ENCODE assay signal across 13 cellular contexts in genomic region chr9:82021198-82021597, GRCh38. TPM values are rescaled to one million over a fixed set of nuclear protein-coding genes. Genes with fewer than 3 reads are reported as not detected.
DNase-seq lines count a peak whose midpoint lies in the region; ATAC-seq, FAIRE-seq and TF ChIP-seq lines count a peak whose summit lies in the region.
"Had no signal": no experiment of that assay in that cellular context is flagged by ENCODE, and none has a peak within 500 bp of the region (broad histone marks: within the 10 kb centered on the region; RNA-seq: fewer than 3 reads in every experiment).

No MANE protein-coding gene starts in this region.

- no peaks in the 10 kb centered on the region for H4K20me1 ChIP-seq in HepG2 (ENCODE audit: insufficient read depth, low read length)

- ATAC-seq in HepG2, result no peak
- no peak for ATAC-seq in stimulated activated naive B cell treated with anti-CD40 and anti-IgM and Interleukin-4, amounts not matched to agents 10 μg/mL and 1 μg/mL and 100 μg/mL, for 72 hours (replicated peaks)
- ATAC-seq in CD8-positive, alpha-beta T cell, result no peak

- H2AFZ ChIP-seq in HepG2 (ENCODE audit: low read length), result no peak overlapping the region

- POLR2A ChIA-PET in HepG2 (lab: Yijun Ruan, JAX), result no interaction called here
- POLR2A ChIA-PET in A673 (lab: Charles Lee; ENCODE audit: low non-redundant PET), result no interaction called here
- POLR2A ChIA-PET in CD8-positive, alpha-beta T cell (lab: Charles Lee), result no interaction called here

- TF ChIP-seq RAD21 in HepG2 (CRISPR knock-in tag; IDR thresholded peaks at IDR 0.05), result no peak

- TF ChIP-seq CTCF in breast epithelium (IDR thresholded peaks at IDR 0.05), result no peak
- no peak for TF ChIP-seq CTCF in HepG2 (CRISPR knock-in tag; IDR thresholded peaks at IDR 0.05)
- TF ChIP-seq CTCF in A673 (conservative IDR thresholded peaks at IDR 0.05; ENCODE audit: low read depth, low read length), result no peak
- no peak for TF ChIP-seq CTCF in CD8-positive, alpha-beta T cell (IDR thresholded peaks at IDR 0.05)

- peak; percentile 66 for DNase-seq in ACHN
- DNase-seq in HS-5 (ENCODE audit: low read depth), result peak; percentile 69
- peak in 1 of 2 donors; percentile 60 for DNase-seq in breast epithelium (ENCODE audit: low spot score in 2 of 2)
- DNase-seq in HepG2 (ENCODE audit: low spot score), result peak; percentile 10
- no peak for DNase-seq in A673 (ENCODE audit: low spot score)
- no peak for DNase-seq in stimulated activated naive B cell treated with anti-CD40 and anti-IgM and Interleukin-4, amounts not matched to agents 10 μg/mL and 1 μg/mL and 100 μg/mL, for 72 hours
- no peak for DNase-seq in CD8-positive, alpha-beta T cell
- DNase-seq in NCI-H2081 treated with DMSO at 0.1 percent for 48 hours (lab: John Stamatoyannopoulos, UW), result no peak
- DNase-seq: activated naive CD4-positive, alpha-beta T cell treated with anti-CD3 and anti-CD28 coated beads, Interleukin-2, amount 10 ng/mL, durations not matched to agents 7 days and 5 days; NCI-H2029; posterior cingulate gyrus had no signal

- H3K9me3 ChIP-seq in breast epithelium, result no peaks in the 10 kb centered on the region
- H3K9me3 ChIP-seq in HepG2 (ENCODE audit: low read length), result no peaks in the 10 kb centered on the region
- no peaks in the 10 kb centered on the region for H3K9me3 ChIP-seq in A673 (ENCODE audit: low read depth, low read length, poor library complexity, severe bottlenecking)
- H3K9me3 ChIP-seq in CD8-positive, alpha-beta T cell (ENCODE audit: low read length), result no peaks in the 10 kb centered on the region

- no peaks in the 10 kb centered on the region for H3K27me3 ChIP-seq in breast epithelium
- no peaks in the 10 kb centered on the region for H3K27me3 ChIP-seq in HepG2 (ENCODE audit: control insufficient read depth in 1 of 2, insufficient read depth in 2 of 2, low read length in 2 of 2)
- H3K27me3 ChIP-seq in A673 (replicated peaks; ENCODE audit: insufficient read depth, low read depth, low read length, poor library complexity), result no peaks in the 10 kb centered on the region
- H3K27me3 ChIP-seq in CD8-positive, alpha-beta T cell (ENCODE audit: insufficient read depth, low read length), result no peaks in the 10 kb centered on the region

- H3K4me3 ChIP-seq in breast epithelium (no peak overlapping the region), HepG2 (replicated peaks in 1 of 3; ENCODE audit: insufficient read depth in 1 of 3, low read depth in 2 of 3, low read length in 3 of 3) (no peak overlapping the region), A673 (ENCODE audit: low read depth, low read length, poor library complexity, severe bottlenecking) (no peak overlapping the region)
- no peak overlapping the region for H3K4me3 ChIP-seq in CD8-positive, alpha-beta T cell (ENCODE audit: low read depth, low read length)

- FAIRE-seq in HepG2 (lab: Jason Lieb, UNC), result no peak
- FAIRE-seq: D721Med, GM19239 had no signal

- H3K4me1 ChIP-seq in breast epithelium, result no peaks in the 10 kb centered on the region
- no peaks in the 10 kb centered on the region for H3K4me1 ChIP-seq in HepG2 (ENCODE audit: insufficient read depth, low read length)
- no peaks in the 10 kb centered on the region for H3K4me1 ChIP-seq in A673 (ENCODE audit: insufficient read depth, low read length, poor library complexity, severe bottlenecking)
- H3K4me1 ChIP-seq in CD8-positive, alpha-beta T cell (ENCODE audit: insufficient read depth, low read length), result no peaks in the 10 kb centered on the region

- peaks cover 9 to 13% of the 10 kb centered on the region in 2 donors for H3K9me3 Mint-ChIP-seq in stimulated activated naive B cell treated with anti-CD40 and anti-IgM and Interleukin-4, amounts not matched to agents 10 μg/mL and 1 μg/mL and 100 μg/mL, for 72 hours
- H3K9me3 Mint-ChIP-seq in CD8-positive, alpha-beta T cell, result peaks cover 3% of the 10 kb centered on the region

- H3K36me3 ChIP-seq in breast epithelium, result no peaks in the 10 kb centered on the region
- H3K36me3 ChIP-seq in HepG2 (replicated peaks in 1 of 2; ENCODE audit: control insufficient read depth in 1 of 2, insufficient read depth in 2 of 2, low read length in 2 of 2), result no peaks in the 10 kb centered on the region
- H3K36me3 ChIP-seq in A673 (ENCODE audit: insufficient read depth, low read length, poor library complexity, severe bottlenecking), result no peaks in the 10 kb centered on the region
- no peaks in the 10 kb centered on the region for H3K36me3 ChIP-seq in CD8-positive, alpha-beta T cell (ENCODE audit: insufficient read depth, low read length)

- H3K36me3 Mint-ChIP-seq in stimulated activated naive B cell treated with anti-CD40 and anti-IgM and Interleukin-4, amounts not matched to agents 10 μg/mL and 1 μg/mL and 100 μg/mL, for 72 hours, result peaks cover 6 to 8% of the 10 kb centered on the region in 2 donors
- H3K36me3 Mint-ChIP-seq in CD8-positive, alpha-beta T cell, result no peaks in the 10 kb centered on the region
- H3K36me3 Mint-ChIP-seq: activated naive CD4-positive, alpha-beta T cell treated with anti-CD3 and anti-CD28 coated beads, Interleukin-2, amount 10 ng/mL, durations not matched to agents 7 days and 5 days had no signal

- intact Hi-C loops in breast epithelium (cut with DNase I; ENCODE audit: low total_unique reads) (no loop called here), HepG2 (cut with micrococcal nuclease; ENCODE audit: unreplicated experiment) (no loop called here), A673 (cut with micrococcal nuclease; ENCODE audit: unreplicated experiment) (no loop called here)
- intact Hi-C loops in CD8-positive, alpha-beta T cell (cut with DNase I, micrococcal nuclease), result no loop called here

- no peak for TF ChIP-seq POLR2A in breast epithelium (IDR thresholded peaks at IDR 0.05)
- TF ChIP-seq POLR2A in HepG2 (IDR thresholded peaks at IDR 0.05; ENCODE audit: insufficient read depth in 1 of 2, low read depth in 2 of 2, low read length in 2 of 2), result no peak

- in situ Hi-C loops in ACHN (cut with HindIII; ENCODE audit: low pct_ligation_motif_present, low pct_unique_long_range_greater_than_20kb, low sequenced_read_pairs), result no loop called here
- in situ Hi-C loops in HepG2 (cut with HindIII; ENCODE audit: extremely low pct_ligation_motif_present, low pct_unique_long_range_greater_than_20kb), result no loop called here

- no peaks in the 10 kb centered on the region for H3K79me2 ChIP-seq in HepG2 (ENCODE audit: insufficient read depth, low read length)

- TF ChIP-seq EP300 in HepG2 (IDR thresholded peaks at IDR 0.05; ENCODE audit: low read depth in 2 of 2, low read length in 2 of 2), result no peak
- TF ChIP-seq EP300 in HepG2 (CRISPR knock-in tag; IDR thresholded peaks at IDR 0.05; ENCODE audit: borderline replicate concordance), result no peak

- no TSS peak for BruUV-seq in HepG2 (replicated peaks; lab: Mats Ljungman, UMichigan)
- no TSS peak for BruUV-seq in A673 (replicated peaks; lab: Mats Ljungman, UMichigan)

- H3K9ac ChIP-seq in HepG2 (ENCODE audit: insufficient read depth, low read depth, low read length), result no peak overlapping the region

- no peak overlapping the region for H3K27ac Mint-ChIP-seq in stimulated activated naive B cell treated with anti-CD40 and anti-IgM and Interleukin-4, amounts not matched to agents 10 μg/mL and 1 μg/mL and 100 μg/mL, for 72 hours
- H3K27ac Mint-ChIP-seq in CD8-positive, alpha-beta T cell, result no peak overlapping the region
- H3K27ac Mint-ChIP-seq: activated naive CD4-positive, alpha-beta T cell treated with anti-CD3 and anti-CD28 coated beads, Interleukin-2, amount 10 ng/mL, durations not matched to agents 7 days and 5 days had no signal

- no peak overlapping the region for H3K4me3 Mint-ChIP-seq in stimulated activated naive B cell treated with anti-CD40 and anti-IgM and Interleukin-4, amounts not matched to agents 10 μg/mL and 1 μg/mL and 100 μg/mL, for 72 hours
- H3K4me3 Mint-ChIP-seq in CD8-positive, alpha-beta T cell, result no peak overlapping the region
- H3K4me3 Mint-ChIP-seq: activated naive CD4-positive, alpha-beta T cell treated with anti-CD3 and anti-CD28 coated beads, Interleukin-2, amount 10 ng/mL, durations not matched to agents 7 days and 5 days had no signal

- no peaks in the 10 kb centered on the region for H3K4me1 Mint-ChIP-seq in stimulated activated naive B cell treated with anti-CD40 and anti-IgM and Interleukin-4, amounts not matched to agents 10 μg/mL and 1 μg/mL and 100 μg/mL, for 72 hours
- no peaks in the 10 kb centered on the region for H3K4me1 Mint-ChIP-seq in CD8-positive, alpha-beta T cell (ENCODE audit: low read depth)
- H3K4me1 Mint-ChIP-seq: activated naive CD4-positive, alpha-beta T cell treated with anti-CD3 and anti-CD28 coated beads, Interleukin-2, amount 10 ng/mL, durations not matched to agents 7 days and 5 days had no signal

- no peak overlapping the region for H3K4me2 ChIP-seq in HepG2 (ENCODE audit: low read depth, low read length)

- CTCF ChIA-PET in HepG2 (lab: Yijun Ruan, JAX; ENCODE audit: low intra/inter-chr PET ratio, low total read pairs), result no interaction called here
- CTCF ChIA-PET in A673 (lab: Charles Lee), result no interaction called here
- CTCF ChIA-PET in CD8-positive, alpha-beta T cell (lab: Charles Lee), result no interaction called here

- H3K27ac ChIP-seq in breast epithelium, result peak overlapping the region; percentile 3 to 57
- H3K27ac ChIP-seq in HepG2 (ENCODE audit: extremely low read length, insufficient read depth, low read length), result no peak overlapping the region
- no peak overlapping the region for H3K27ac ChIP-seq in A673 (ENCODE audit: low read depth, low read length, poor library complexity, severe bottlenecking)
- H3K27ac ChIP-seq in CD8-positive, alpha-beta T cell (ENCODE audit: low read depth, low read length), result no peak overlapping the region

- no peaks in the 10 kb centered on the region for H3K27me3 Mint-ChIP-seq in stimulated activated naive B cell treated with anti-CD40 and anti-IgM and Interleukin-4, amounts not matched to agents 10 μg/mL and 1 μg/mL and 100 μg/mL, for 72 hours
- H3K27me3 Mint-ChIP-seq in CD8-positive, alpha-beta T cell (ENCODE audit: low read depth), result no peaks in the 10 kb centered on the region
- H3K27me3 Mint-ChIP-seq: activated naive CD4-positive, alpha-beta T cell treated with anti-CD3 and anti-CD28 coated beads, Interleukin-2, amount 10 ng/mL, durations not matched to agents 7 days and 5 days had no signal

RNA-seq across cellular contexts. Expression of gene SPATA31D1, which starts 32.6 kb away (rescaled TPM):
- total RNA-seq in breast epithelium (not detected), HepG2 (2016; rRNA removed; fragmentation: Illumina TruSeq; extraction: Trizol) (not detected in 2 replicates), A673 (2021) (not detected in 2 replicates)
- not detected in 2 replicates for total RNA-seq in HepG2 (2016; cell fraction: cytosol; rRNA removed; fragmentation: Illumina TruSeq; extraction: Trizol; ENCODE audit: low read depth)
- total RNA-seq in HepG2 (2016; cell fraction: insoluble cytoplasmic fraction; rRNA removed; fragmentation: Illumina TruSeq; extraction: Trizol), result not detected in 2 replicates
- total RNA-seq in HepG2 (2016; cell fraction: membrane; rRNA removed; fragmentation: Illumina TruSeq; extraction: Trizol), result not detected in 2 replicates
- total RNA-seq in HepG2 (2016; cell fraction: nucleus; rRNA removed; fragmentation: Illumina TruSeq; extraction: Trizol), result not detected in 2 replicates
- polyA plus RNA-seq in HepG2 (2011; rRNA removed), result not detected in 2 replicates
- not detected in 2 replicates for polyA plus RNA-seq in HepG2 (2011; cell fraction: cytosol; rRNA removed)
- polyA plus RNA-seq in HepG2 (2011; cell fraction: nucleus; rRNA removed), result not detected in 2 replicates
- not detected in 2 replicates for polyA plus RNA-seq in HepG2 (2012)
- not detected in 2 replicates for polyA plus RNA-seq in HepG2 (2016; cell fraction: cytosol; fragmentation: Illumina TruSeq; extraction: Trizol; ENCODE audit: low read depth)
- polyA plus RNA-seq in HepG2 (2016; cell fraction: insoluble cytoplasmic fraction; fragmentation: Illumina TruSeq; extraction: Trizol; ENCODE audit: low read depth), result not detected in 2 replicates
- not detected in 2 replicates for polyA plus RNA-seq in HepG2 (2016; cell fraction: membrane; fragmentation: Illumina TruSeq; extraction: Trizol; ENCODE audit: low read depth)
- polyA plus RNA-seq in HepG2 (2016; cell fraction: nucleus; fragmentation: Illumina TruSeq; extraction: Trizol; ENCODE audit: insufficient read depth, low read depth), result not detected in 2 replicates
- polyA minus RNA-seq in HepG2 (2011; rRNA and poly(A)+ RNA removed; ENCODE audit: low replicate concordance), result not detected in 2 replicates
- polyA minus RNA-seq in HepG2 (2011; cell fraction: cytosol; rRNA and poly(A)+ RNA removed), result not detected in 2 replicates
- polyA minus RNA-seq in HepG2 (2011; cell fraction: nucleus; rRNA and poly(A)+ RNA removed), result not detected in 2 replicates
- total RNA-seq in CD8-positive, alpha-beta T cell, result not detected

Comparison
In these comparisons a context has a peak if more than half of its experiments do, and no peak if none do; other contexts are left out.
1. DNase-seq: peak in ACHN (single experiment), HS-5 (single experiment) and HepG2 (single experiment); none in A673 (single experiment), stimulated activated naive B cell treated with anti-CD40 and anti-IgM and Interleukin-4, amounts not matched to agents 10 μg/mL and 1 μg/mL and 100 μg/mL, for 72 hours (single experiment), CD8-positive, alpha-beta T cell (0 of 7) and NCI-H2081 treated with DMSO at 0.1 percent for 48 hours (single experiment).
2. H3K27ac ChIP-seq: peak in breast epithelium (2 of 2); none in HepG2 (single experiment), A673 (single experiment) and CD8-positive, alpha-beta T cell (single experiment).